1 cellular context compared by ENCODE assay signal in the genomic region with DNA sequence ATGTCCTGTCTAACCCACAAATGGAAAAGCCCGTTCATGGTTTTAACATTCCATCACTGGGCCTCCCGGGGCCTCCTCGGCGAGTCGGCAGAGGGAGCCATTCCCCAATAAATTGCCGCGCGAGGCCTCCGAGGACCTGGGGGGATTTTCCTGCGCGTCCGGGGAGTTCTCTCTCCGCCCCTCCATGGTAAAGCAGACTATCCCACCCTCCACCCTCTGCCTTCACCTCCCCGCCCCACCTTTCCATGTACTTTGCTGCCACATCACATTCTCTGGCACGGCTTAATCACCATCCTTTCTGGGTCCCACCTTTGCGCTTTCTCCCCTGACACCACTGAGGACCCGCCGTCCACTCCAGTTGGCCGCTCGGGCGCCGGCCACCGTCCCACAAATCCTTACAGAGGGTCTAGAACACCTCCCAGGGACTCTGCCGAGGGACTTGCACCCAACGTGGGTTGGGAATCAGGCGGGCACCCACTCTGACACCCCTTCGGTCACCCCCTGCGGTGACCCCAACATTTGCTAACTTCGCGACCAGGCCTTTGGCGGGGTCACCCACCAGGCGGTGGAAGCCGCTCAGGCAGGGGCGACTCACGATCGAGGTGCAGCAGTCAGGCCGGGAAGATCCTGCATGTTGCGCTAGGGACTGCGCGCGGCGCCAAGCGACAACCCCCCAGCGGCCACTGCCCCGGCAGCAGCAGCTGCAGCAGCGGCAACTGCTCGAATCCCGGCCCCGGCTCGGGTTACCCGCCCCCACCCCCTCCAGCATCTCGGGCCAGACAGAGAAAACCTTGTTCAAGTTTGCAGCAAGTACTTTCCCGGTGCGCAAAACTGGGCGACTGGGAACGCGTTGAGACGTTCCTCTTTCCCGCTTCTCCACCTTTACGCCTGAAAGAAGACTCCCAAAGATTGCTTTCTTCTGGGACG.
A peak's percentile ranks its signal among the peaks of the same experiment; 100 is the strongest.
TF ChIP-seq lines count a peak whose summit lies in the region.

TSS of gene MEGF10 (plus strand) at position 778 of the 927 bp plus-strand sequence. CDS start 40,513 bp downstream, outside the sequence.

TF ChIP-seq in HEK293, 187 proteins besides CTCF, POLR2A, EP300 and RAD21 (continued from another document and continues in another):
- TF ChIP-seq, protein P1, sequence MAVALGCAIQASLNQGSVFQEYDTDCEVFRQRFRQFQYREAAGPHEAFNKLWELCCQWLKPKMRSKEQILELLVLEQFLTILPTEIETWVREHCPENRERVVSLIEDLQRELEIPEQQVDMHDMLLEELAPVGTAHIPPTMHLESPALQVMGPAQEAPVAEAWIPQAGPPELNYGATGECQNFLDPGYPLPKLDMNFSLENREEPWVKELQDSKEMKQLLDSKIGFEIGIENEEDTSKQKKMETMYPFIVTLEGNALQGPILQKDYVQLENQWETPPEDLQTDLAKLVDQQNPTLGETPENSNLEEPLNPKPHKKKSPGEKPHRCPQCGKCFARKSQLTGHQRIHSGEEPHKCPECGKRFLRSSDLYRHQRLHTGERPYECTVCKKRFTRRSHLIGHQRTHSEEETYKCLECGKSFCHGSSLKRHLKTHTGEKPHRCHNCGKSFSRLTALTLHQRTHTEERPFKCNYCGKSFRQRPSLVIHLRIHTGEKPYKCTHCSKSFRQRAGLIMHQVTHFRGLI (tag by site-specific recombination; IDR thresholded peaks at IDR 0.05) = no peak; the same call in 1 of the 2 replicates
- TF ChIP-seq ZNF48 (tag by site-specific recombination; IDR thresholded peaks at IDR 0.05) = no peak
- TF ChIP-seq ZNF311 (tag by site-specific recombination; IDR thresholded peaks at IDR 0.05; ENCODE audit: borderline replicate concordance) = no peak
- TF ChIP-seq OVOL3 (tag by site-specific recombination; IDR thresholded peaks at IDR 0.05) = no peak
- TF ChIP-seq ZNF18 (tag by site-specific recombination; IDR thresholded peaks at IDR 0.05) = no peak
- TF ChIP-seq ZBTB26 (tag by site-specific recombination; optimal IDR thresholded peaks at IDR 0.05) = peak; percentile 69
- TF ChIP-seq, protein P2, sequence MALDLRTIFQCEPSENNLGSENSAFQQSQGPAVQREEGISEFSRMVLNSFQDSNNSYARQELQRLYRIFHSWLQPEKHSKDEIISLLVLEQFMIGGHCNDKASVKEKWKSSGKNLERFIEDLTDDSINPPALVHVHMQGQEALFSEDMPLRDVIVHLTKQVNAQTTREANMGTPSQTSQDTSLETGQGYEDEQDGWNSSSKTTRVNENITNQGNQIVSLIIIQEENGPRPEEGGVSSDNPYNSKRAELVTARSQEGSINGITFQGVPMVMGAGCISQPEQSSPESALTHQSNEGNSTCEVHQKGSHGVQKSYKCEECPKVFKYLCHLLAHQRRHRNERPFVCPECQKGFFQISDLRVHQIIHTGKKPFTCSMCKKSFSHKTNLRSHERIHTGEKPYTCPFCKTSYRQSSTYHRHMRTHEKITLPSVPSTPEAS (tag by site-specific recombination; IDR thresholded peaks at IDR 0.05) = no peak
- peak; percentile 81 for TF ChIP-seq ZSCAN30 (tag by site-specific recombination; IDR thresholded peaks at IDR 0.05)
- no peak for TF ChIP-seq ZNF510 (tag by site-specific recombination; IDR thresholded peaks at IDR 0.05; ENCODE audit: insufficient replicate concordance)
- 0 out of 2 replicates have a peak, but pooled peaks have one; percentile 32 for TF ChIP-seq ZNF701 (tag by site-specific recombination; IDR thresholded peaks at IDR 0.05)
- no peak for TF ChIP-seq ZFP37 (tag by site-specific recombination; IDR thresholded peaks at IDR 0.05)
- no peak for TF ChIP-seq ZNF37A (tag by site-specific recombination; IDR thresholded peaks at IDR 0.05)
- TF ChIP-seq ZNF785 (tag by site-specific recombination; IDR thresholded peaks at IDR 0.05) = 0 out of 2 replicates have a peak, but pooled peaks have one; percentile 10
- TF ChIP-seq ZNF146 (tag by site-specific recombination; IDR thresholded peaks at IDR 0.05) = peak; percentile 23; the same call in 1 of the 2 replicates
- TF ChIP-seq MZF1 (tag by site-specific recombination; IDR thresholded peaks at IDR 0.05; ENCODE audit: borderline replicate concordance) = peak; percentile 95
- no peak for TF ChIP-seq ZNF140 (tag by site-specific recombination; IDR thresholded peaks at IDR 0.05)
- TF ChIP-seq, protein P3, sequence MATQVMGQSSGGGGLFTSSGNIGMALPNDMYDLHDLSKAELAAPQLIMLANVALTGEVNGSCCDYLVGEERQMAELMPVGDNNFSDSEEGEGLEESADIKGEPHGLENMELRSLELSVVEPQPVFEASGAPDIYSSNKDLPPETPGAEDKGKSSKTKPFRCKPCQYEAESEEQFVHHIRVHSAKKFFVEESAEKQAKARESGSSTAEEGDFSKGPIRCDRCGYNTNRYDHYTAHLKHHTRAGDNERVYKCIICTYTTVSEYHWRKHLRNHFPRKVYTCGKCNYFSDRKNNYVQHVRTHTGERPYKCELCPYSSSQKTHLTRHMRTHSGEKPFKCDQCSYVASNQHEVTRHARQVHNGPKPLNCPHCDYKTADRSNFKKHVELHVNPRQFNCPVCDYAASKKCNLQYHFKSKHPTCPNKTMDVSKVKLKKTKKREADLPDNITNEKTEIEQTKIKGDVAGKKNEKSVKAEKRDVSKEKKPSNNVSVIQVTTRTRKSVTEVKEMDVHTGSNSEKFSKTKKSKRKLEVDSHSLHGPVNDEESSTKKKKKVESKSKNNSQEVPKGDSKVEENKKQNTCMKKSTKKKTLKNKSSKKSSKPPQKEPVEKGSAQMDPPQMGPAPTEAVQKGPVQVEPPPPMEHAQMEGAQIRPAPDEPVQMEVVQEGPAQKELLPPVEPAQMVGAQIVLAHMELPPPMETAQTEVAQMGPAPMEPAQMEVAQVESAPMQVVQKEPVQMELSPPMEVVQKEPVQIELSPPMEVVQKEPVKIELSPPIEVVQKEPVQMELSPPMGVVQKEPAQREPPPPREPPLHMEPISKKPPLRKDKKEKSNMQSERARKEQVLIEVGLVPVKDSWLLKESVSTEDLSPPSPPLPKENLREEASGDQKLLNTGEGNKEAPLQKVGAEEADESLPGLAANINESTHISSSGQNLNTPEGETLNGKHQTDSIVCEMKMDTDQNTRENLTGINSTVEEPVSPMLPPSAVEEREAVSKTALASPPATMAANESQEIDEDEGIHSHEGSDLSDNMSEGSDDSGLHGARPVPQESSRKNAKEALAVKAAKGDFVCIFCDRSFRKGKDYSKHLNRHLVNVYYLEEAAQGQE (tag by site-specific recombination; IDR thresholded peaks at IDR 0.05) = no peak
- TF ChIP-seq PRDM10 (tag by site-specific recombination; IDR thresholded peaks at IDR 0.05) = peak; percentile 74
- no peak for TF ChIP-seq ZNF169 (tag by site-specific recombination; IDR thresholded peaks at IDR 0.05)
- TF ChIP-seq HOXC10 (CRISPR knock-in tag; IDR thresholded peaks at IDR 0.05) = no peak
- TF ChIP-seq ZNF16 (tag by site-specific recombination; IDR thresholded peaks at IDR 0.05; ENCODE audit: low read depth) = no peak
- TF ChIP-seq ZNF350 (tag by site-specific recombination; IDR thresholded peaks at IDR 0.05) = no peak
- TF ChIP-seq GLI2 (tag by site-specific recombination; IDR thresholded peaks at IDR 0.05; ENCODE audit: borderline replicate concordance, low read depth) = no peak
- TF ChIP-seq ZXDB (tag by site-specific recombination; IDR thresholded peaks at IDR 0.05) = 0 out of 2 replicates have a peak, but pooled peaks have one; percentile 18
- TF ChIP-seq ZNF560 (tag by site-specific recombination; IDR thresholded peaks at IDR 0.05; ENCODE audit: borderline replicate concordance) = no peak
- no peak for TF ChIP-seq ZNF843 (tag by site-specific recombination; IDR thresholded peaks at IDR 0.05)
- no peak for TF ChIP-seq TCF7L2 (IDR thresholded peaks at IDR 0.05; ENCODE audit: borderline replicate concordance, low read depth, low read length)
- TF ChIP-seq ZNF768 (tag by site-specific recombination; IDR thresholded peaks at IDR 0.05) = no peak
- peak; percentile 53 for TF ChIP-seq ZNF76 (tag by site-specific recombination; IDR thresholded peaks at IDR 0.05; ENCODE audit: borderline replicate concordance, low read depth)
- TF ChIP-seq GLIS1 (tag by site-specific recombination; IDR thresholded peaks at IDR 0.05) = peak; percentile 60
- peak; percentile 84 for TF ChIP-seq ZNF654 (tag by site-specific recombination; IDR thresholded peaks at IDR 0.05; ENCODE audit: low read depth)
- TF ChIP-seq ZNF837 (tag by site-specific recombination; IDR thresholded peaks at IDR 0.05) = no peak
- TF ChIP-seq ZFP41 (tag by site-specific recombination; IDR thresholded peaks at IDR 0.05; ENCODE audit: borderline replicate concordance) = no peak
- no peak for TF ChIP-seq KLF10 (tag by site-specific recombination; IDR thresholded peaks at IDR 0.05)
- TF ChIP-seq ZNF335 (tag by site-specific recombination; conservative IDR thresholded peaks at IDR 0.05) = peak; percentile 100
- no peak for TF ChIP-seq KLF9 (tag by site-specific recombination; IDR thresholded peaks at IDR 0.05; ENCODE audit: low read depth)
- peak; percentile 28; the same call in 1 of the 2 replicates for TF ChIP-seq KLF16 (tag by site-specific recombination; IDR thresholded peaks at IDR 0.05)
- TF ChIP-seq ZNF366 (tag by site-specific recombination; conservative IDR thresholded peaks at IDR 0.05) = no peak
- no peak for TF ChIP-seq PRDM6 (tag by site-specific recombination; IDR thresholded peaks at IDR 0.05)
- no peak for TF ChIP-seq ZNF174 (tag by site-specific recombination; IDR thresholded peaks at IDR 0.05)
- peak; percentile 96 for TF ChIP-seq ZBTB44 (tag by site-specific recombination; IDR thresholded peaks at IDR 0.05)
- TF ChIP-seq ZNF394 (tag by site-specific recombination; IDR thresholded peaks at IDR 0.05; ENCODE audit: borderline replicate concordance) = peak; percentile 57; the same call in 1 of the 2 replicates
- peak; percentile 19; the same call in 1 of the 2 replicates for TF ChIP-seq SP2 (tag by site-specific recombination; IDR thresholded peaks at IDR 0.05)
